1 cellular context compared by ENCODE assay signal in the genomic region with DNA sequence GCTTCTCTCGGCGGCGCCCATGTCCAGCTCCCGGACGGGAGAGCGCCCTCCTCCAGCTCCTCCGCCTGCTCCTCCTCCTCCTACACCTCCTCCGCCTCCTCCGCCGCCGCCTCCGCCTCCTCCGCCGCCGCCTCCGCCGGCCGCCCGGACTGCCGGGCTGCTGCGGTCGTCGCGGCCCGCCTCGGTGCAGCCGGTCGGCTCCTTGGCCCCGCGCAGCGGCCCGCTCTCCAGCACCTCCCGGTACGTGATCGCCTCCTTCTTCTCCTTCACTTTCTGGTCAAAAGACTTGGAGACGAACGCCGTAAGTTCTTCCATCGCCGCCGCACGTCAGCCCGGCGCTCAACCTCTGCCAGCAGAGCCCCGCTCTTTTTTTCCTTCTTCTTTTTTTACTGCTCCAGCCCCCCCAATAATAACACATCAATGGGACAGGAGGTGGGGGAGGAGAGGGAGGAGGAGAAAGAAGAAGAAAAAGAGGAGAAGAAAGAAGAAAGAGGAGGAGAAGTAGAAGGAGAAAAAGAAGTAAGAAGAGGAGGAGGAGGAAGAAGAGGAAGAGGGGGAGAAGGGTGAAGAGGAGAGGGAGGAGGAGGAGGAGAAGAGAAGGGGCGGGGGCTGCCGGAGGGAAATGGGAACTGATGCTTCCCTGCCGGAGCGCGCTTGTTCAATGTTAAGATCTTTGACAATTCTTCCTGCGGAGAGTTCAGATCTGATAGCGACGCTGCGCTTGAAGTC.
TF ChIP-seq lines count a peak whose summit lies in the region.

A gene (minus strand): TSS at position 711 of the 729 bp plus-strand sequence. CDS start 396 bp downstream, at position 315.

TF ChIP-seq in HepG2, 621 proteins besides CTCF, POLR2A, EP300 and RAD21 (continued from another document):
- TF ChIP-seq, protein P1, sequence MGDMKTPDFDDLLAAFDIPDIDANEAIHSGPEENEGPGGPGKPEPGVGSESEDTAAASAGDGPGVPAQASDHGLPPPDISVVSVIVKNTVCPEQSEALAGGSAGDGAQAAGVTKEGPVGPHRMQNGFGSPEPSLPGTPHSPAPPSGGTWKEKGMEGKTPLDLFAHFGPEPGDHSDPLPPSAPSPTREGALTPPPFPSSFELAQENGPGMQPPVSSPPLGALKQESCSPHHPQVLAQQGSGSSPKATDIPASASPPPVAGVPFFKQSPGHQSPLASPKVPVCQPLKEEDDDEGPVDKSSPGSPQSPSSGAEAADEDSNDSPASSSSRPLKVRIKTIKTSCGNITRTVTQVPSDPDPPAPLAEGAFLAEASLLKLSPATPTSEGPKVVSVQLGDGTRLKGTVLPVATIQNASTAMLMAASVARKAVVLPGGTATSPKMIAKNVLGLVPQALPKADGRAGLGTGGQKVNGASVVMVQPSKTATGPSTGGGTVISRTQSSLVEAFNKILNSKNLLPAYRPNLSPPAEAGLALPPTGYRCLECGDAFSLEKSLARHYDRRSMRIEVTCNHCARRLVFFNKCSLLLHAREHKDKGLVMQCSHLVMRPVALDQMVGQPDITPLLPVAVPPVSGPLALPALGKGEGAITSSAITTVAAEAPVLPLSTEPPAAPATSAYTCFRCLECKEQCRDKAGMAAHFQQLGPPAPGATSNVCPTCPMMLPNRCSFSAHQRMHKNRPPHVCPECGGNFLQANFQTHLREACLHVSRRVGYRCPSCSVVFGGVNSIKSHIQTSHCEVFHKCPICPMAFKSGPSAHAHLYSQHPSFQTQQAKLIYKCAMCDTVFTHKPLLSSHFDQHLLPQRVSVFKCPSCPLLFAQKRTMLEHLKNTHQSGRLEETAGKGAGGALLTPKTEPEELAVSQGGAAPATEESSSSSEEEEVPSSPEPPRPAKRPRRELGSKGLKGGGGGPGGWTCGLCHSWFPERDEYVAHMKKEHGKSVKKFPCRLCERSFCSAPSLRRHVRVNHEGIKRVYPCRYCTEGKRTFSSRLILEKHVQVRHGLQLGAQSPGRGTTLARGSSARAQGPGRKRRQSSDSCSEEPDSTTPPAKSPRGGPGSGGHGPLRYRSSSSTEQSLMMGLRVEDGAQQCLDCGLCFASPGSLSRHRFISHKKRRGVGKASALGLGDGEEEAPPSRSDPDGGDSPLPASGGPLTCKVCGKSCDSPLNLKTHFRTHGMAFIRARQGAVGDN (CRISPR knock-in tag; IDR thresholded peaks at IDR 0.05): 0 out of 2 replicates have a peak, but pooled peaks have one; percentile 4
- TF ChIP-seq ZNF33B (CRISPR knock-in tag; IDR thresholded peaks at IDR 0.05): no peak
- TF ChIP-seq ATF1 (CRISPR knock-in tag; IDR thresholded peaks at IDR 0.05): no peak
- TF ChIP-seq CBX2 (IDR thresholded peaks at IDR 0.05; ENCODE audit: low read depth, low read length): peak; percentile 86; the same call in 1 of the 2 replicates
- no peak for TF ChIP-seq CBX2 (CRISPR knock-in tag; IDR thresholded peaks at IDR 0.05; ENCODE audit: low read depth)
- peak; percentile 67 for TF ChIP-seq HNRNPLL (IDR thresholded peaks at IDR 0.05; ENCODE audit: low read depth, low read length, poor library complexity, severe bottlenecking)
- TF ChIP-seq ZNF891 (CRISPR knock-in tag; IDR thresholded peaks at IDR 0.05): no peak
- peak; percentile 60; the same call in 1 of the 2 replicates for TF ChIP-seq EZH2 (conservative IDR thresholded peaks at IDR 0.05; ENCODE audit: low read depth, low read length)
- TF ChIP-seq HNRNPK (IDR thresholded peaks at IDR 0.05; ENCODE audit: low read depth, low read length, poor library complexity, severe bottlenecking): peak; percentile 12
- TF ChIP-seq ZZZ3 (CRISPR knock-in tag; IDR thresholded peaks at IDR 0.05; ENCODE audit: borderline replicate concordance): no peak
- no peak for TF ChIP-seq MXD4 (CRISPR knock-in tag; IDR thresholded peaks at IDR 0.05)
- no peak for TF ChIP-seq NCOA5 (CRISPR knock-in tag; IDR thresholded peaks at IDR 0.05)
- TF ChIP-seq, protein P2, sequence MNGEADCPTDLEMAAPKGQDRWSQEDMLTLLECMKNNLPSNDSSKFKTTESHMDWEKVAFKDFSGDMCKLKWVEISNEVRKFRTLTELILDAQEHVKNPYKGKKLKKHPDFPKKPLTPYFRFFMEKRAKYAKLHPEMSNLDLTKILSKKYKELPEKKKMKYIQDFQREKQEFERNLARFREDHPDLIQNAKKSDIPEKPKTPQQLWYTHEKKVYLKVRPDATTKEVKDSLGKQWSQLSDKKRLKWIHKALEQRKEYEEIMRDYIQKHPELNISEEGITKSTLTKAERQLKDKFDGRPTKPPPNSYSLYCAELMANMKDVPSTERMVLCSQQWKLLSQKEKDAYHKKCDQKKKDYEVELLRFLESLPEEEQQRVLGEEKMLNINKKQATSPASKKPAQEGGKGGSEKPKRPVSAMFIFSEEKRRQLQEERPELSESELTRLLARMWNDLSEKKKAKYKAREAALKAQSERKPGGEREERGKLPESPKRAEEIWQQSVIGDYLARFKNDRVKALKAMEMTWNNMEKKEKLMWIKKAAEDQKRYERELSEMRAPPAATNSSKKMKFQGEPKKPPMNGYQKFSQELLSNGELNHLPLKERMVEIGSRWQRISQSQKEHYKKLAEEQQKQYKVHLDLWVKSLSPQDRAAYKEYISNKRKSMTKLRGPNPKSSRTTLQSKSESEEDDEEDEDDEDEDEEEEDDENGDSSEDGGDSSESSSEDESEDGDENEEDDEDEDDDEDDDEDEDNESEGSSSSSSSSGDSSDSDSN (CRISPR knock-in tag; IDR thresholded peaks at IDR 0.05): 0 out of 2 replicates have a peak, but pooled peaks have one; percentile 22
- TF ChIP-seq FOXP1 (IDR thresholded peaks at IDR 0.05): no peak
- no peak for TF ChIP-seq FOXP1 (CRISPR knock-in tag; IDR thresholded peaks at IDR 0.05)
- TF ChIP-seq, protein P3, sequence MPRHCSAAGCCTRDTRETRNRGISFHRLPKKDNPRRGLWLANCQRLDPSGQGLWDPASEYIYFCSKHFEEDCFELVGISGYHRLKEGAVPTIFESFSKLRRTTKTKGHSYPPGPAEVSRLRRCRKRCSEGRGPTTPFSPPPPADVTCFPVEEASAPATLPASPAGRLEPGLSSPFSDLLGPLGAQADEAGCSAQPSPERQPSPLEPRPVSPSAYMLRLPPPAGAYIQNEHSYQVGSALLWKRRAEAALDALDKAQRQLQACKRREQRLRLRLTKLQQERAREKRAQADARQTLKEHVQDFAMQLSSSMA (CRISPR knock-in tag; IDR thresholded peaks at IDR 0.05): no peak
